1 cellular context compared by ENCODE assay signal in the genomic region with DNA sequence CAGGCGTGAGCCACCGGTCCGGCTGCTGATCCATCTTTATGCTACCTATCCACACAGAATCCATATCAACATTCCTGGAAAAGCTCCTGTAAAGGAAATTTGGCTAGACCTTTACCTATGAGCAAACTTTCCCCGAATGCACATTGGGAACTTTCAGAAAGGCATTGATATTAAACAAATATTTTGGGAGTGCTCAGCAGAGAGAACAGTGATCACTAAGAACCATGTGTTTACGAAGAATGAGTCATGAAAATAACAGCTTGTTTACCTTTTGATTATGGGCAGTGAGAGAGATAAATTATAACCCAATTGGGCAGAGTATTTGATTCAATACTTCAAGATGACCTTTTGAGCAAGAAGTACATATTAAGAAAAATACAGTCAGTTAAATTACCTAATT.
TF ChIP-seq lines count a peak whose summit lies in the region.

No MANE protein-coding gene starts in this region.

TF ChIP-seq in GM23338, 12 proteins besides CTCF, POLR2A, EP300 and RAD21 (continued from another document):
- TF ChIP-seq, protein P1, sequence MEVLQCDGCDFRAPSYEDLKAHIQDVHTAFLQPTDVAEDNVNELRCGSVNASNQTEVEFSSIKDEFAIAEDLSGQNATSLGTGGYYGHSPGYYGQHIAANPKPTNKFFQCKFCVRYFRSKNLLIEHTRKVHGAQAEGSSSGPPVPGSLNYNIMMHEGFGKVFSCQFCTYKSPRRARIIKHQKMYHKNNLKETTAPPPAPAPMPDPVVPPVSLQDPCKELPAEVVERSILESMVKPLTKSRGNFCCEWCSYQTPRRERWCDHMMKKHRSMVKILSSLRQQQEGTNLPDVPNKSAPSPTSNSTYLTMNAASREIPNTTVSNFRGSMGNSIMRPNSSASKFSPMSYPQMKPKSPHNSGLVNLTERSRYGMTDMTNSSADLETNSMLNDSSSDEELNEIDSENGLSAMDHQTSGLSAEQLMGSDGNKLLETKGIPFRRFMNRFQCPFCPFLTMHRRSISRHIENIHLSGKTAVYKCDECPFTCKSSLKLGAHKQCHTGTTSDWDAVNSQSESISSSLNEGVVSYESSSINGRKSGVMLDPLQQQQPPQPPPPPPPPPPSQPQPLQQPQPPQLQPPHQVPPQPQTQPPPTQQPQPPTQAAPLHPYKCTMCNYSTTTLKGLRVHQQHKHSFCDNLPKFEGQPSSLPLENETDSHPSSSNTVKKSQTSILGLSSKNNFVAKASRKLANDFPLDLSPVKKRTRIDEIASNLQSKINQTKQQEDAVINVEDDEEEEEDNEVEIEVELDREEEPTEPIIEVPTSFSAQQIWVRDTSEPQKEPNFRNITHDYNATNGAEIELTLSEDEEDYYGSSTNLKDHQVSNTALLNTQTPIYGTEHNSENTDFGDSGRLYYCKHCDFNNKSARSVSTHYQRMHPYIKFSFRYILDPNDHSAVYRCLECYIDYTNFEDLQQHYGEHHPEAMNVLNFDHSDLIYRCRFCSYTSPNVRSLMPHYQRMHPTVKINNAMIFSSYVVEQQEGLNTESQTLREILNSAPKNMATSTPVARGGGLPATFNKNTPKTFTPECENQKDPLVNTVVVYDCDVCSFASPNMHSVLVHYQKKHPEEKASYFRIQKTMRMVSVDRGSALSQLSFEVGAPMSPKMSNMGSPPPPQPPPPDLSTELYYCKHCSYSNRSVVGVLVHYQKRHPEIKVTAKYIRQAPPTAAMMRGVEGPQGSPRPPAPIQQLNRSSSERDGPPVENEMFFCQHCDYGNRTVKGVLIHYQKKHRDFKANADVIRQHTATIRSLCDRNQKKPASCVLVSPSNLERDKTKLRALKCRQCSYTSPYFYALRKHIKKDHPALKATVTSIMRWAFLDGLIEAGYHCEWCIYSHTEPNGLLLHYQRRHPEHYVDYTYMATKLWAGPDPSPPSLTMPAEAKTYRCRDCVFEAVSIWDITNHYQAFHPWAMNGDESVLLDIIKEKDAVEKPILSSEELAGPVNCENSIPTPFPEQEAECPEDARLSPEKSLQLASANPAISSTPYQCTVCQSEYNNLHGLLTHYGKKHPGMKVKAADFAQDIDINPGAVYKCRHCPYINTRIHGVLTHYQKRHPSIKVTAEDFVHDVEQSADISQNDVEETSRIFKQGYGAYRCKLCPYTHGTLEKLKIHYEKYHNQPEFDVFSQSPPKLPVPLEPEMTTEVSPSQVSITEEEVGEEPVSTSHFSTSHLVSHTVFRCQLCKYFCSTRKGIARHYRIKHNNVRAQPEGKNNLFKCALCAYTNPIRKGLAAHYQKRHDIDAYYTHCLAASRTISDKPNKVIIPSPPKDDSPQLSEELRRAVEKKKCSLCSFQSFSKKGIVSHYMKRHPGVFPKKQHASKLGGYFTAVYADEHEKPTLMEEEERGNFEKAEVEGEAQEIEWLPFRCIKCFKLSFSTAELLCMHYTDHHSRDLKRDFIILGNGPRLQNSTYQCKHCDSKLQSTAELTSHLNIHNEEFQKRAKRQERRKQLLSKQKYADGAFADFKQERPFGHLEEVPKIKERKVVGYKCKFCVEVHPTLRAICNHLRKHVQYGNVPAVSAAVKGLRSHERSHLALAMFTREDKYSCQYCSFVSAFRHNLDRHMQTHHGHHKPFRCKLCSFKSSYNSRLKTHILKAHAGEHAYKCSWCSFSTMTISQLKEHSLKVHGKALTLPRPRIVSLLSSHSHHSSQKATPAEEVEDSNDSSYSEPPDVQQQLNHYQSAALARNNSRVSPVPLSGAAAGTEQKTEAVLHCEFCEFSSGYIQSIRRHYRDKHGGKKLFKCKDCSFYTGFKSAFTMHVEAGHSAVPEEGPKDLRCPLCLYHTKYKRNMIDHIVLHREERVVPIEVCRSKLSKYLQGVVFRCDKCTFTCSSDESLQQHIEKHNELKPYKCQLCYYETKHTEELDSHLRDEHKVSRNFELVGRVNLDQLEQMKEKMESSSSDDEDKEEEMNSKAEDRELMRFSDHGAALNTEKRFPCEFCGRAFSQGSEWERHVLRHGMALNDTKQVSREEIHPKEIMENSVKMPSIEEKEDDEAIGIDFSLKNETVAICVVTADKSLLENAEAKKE (CRISPR knock-in tag; IDR thresholded peaks at IDR 0.05): no peak
- no peak for TF ChIP-seq ZNF114 (CRISPR knock-in tag; IDR thresholded peaks at IDR 0.05)
- TF ChIP-seq EZH2 (IDR thresholded peaks at IDR 0.05; ENCODE audit: low read depth, unreplicated experiment): no peak
- TF ChIP-seq EZH2phosphoT487 (IDR thresholded peaks at IDR 0.05; ENCODE audit: unreplicated experiment): no peak
- TF ChIP-seq, protein P2, sequence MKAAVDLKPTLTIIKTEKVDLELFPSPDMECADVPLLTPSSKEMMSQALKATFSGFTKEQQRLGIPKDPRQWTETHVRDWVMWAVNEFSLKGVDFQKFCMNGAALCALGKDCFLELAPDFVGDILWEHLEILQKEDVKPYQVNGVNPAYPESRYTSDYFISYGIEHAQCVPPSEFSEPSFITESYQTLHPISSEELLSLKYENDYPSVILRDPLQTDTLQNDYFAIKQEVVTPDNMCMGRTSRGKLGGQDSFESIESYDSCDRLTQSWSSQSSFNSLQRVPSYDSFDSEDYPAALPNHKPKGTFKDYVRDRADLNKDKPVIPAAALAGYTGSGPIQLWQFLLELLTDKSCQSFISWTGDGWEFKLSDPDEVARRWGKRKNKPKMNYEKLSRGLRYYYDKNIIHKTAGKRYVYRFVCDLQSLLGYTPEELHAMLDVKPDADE (IDR thresholded peaks at IDR 0.05): no peak
